Comparison of ENCODE assay signal across 16 cellular contexts in the genomic region with DNA sequence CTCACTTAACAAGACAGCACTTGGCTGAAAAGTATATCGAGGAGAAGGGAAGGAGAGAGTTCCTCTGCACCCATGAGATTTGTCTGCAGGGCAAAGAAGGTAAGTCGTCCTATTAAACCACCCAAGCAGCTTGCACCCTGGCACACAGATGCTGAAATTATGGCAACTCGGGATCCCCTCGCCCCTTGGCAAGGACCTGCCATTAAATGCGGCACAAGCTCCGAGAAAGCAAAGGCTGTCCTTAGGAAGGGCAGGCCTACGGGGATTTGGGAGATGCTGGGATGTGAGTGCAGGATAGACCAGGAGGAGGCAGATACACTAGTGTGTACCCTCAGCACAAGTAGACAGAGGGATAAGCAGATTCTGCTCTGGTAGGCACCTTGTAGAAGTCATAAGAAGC.
A peak's percentile ranks its signal among the peaks of the same experiment; 100 is the strongest.
DNase-seq lines count a peak whose midpoint lies in the region; TF ChIP-seq lines count a peak whose summit lies in the region.
"Had no signal": no experiment of that assay in that cellular context is flagged by ENCODE, and none has a peak within 500 bp of the region (broad histone marks: within the 10 kb centered on the region; RNA-seq: fewer than 3 reads in every experiment).

No MANE protein-coding gene starts in this region.

- H3K4me1 ChIP-seq in adipocyte (ENCODE audit: control insufficient read depth, insufficient read depth, low read length) = peaks cover 11% of the 10 kb centered on the region
- H3K4me1 ChIP-seq in osteoblast (ENCODE audit: insufficient read depth, low read length) = no peaks in the 10 kb centered on the region
- H3K4me1 ChIP-seq: Caco-2 had no signal

- no peaks in the 10 kb centered on the region for H4K20me1 ChIP-seq in osteoblast (ENCODE audit: insufficient read depth, low read length)
- H4K20me1 ChIP-seq: BLaER1 had no signal

- no peak overlapping the region for H2AFZ ChIP-seq in osteoblast (ENCODE audit: low read length)

- H3K27me3 ChIP-seq in adipocyte (replicated peaks; ENCODE audit: control insufficient read depth, insufficient read depth, low read length) = no peaks in the 10 kb centered on the region
- H3K27me3 ChIP-seq in osteoblast (ENCODE audit: insufficient read depth, low read length) = peaks cover 15% of the 10 kb centered on the region
- H3K27me3 ChIP-seq: BLaER1 had no signal

- DNase-seq in NCI-H82 (lab: John Stamatoyannopoulos, UW) (peak; percentile 66), NCI-H82 treated with DMSO at 0.1 percent for 48 hours (lab: John Stamatoyannopoulos, UW; ENCODE audit: unreplicated experiment) (no peak), adipocyte (ENCODE audit: low read depth) (no peak), osteoblast (ENCODE audit: insufficient read length, low spot score, missing footprints) (no peak), hippocampal formation (lab: John Stamatoyannopoulos, UW) (no peak), mucosa of gallbladder (ENCODE audit: low spot score) (no peak)
- DNase-seq: Caco-2; CD4-positive, CD25-positive, alpha-beta regulatory T cell; CD8-positive, alpha-beta T cell; DMS153; DND-41; H7; HCEC 1CT had no signal

- H3K27ac ChIP-seq in osteoblast (ENCODE audit: low read depth, low read length) = no peak overlapping the region
- H3K27ac ChIP-seq: 22Rv1, BLaER1, C4-2B had no signal

- H3K4me3 ChIP-seq in adipocyte (ENCODE audit: low read length) (peak overlapping the region; percentile 63), osteoblast (ENCODE audit: insufficient read depth, low read length) (no peak overlapping the region)
- H3K4me3 ChIP-seq: BLaER1 had no signal

- H3K9ac ChIP-seq in adipocyte (ENCODE audit: low read length) = no peak overlapping the region
- H3K9ac ChIP-seq: BLaER1 had no signal

- no peaks in the 10 kb centered on the region for H3K79me2 ChIP-seq in osteoblast (ENCODE audit: insufficient read depth, low read length)

- no peak for TF ChIP-seq CTCF in osteoblast (IDR thresholded peaks at IDR 0.05; ENCODE audit: extremely low read depth, low read depth, low read length)

- no peaks in the 10 kb centered on the region for H3K9me3 ChIP-seq in adipocyte (ENCODE audit: control insufficient read depth, low read length)
- no peaks in the 10 kb centered on the region for H3K9me3 ChIP-seq in osteoblast (ENCODE audit: low read depth, low read length)
- H3K9me3 ChIP-seq: BLaER1, Caco-2 had no signal

- H3K36me3 ChIP-seq in adipocyte (ENCODE audit: control insufficient read depth, insufficient read depth, low read length, severe bottlenecking) = no peaks in the 10 kb centered on the region
- H3K36me3 ChIP-seq in osteoblast (ENCODE audit: insufficient read depth, low read length) = no peaks in the 10 kb centered on the region
- H3K36me3 ChIP-seq: BLaER1 had no signal

- H3K4me2 ChIP-seq in osteoblast (ENCODE audit: insufficient read depth, low read length) = peak overlapping the region; percentile 23
- H3K4me2 ChIP-seq: BLaER1 had no signal
